18 cellular contexts compared by ENCODE assay signal in the genomic region with DNA sequence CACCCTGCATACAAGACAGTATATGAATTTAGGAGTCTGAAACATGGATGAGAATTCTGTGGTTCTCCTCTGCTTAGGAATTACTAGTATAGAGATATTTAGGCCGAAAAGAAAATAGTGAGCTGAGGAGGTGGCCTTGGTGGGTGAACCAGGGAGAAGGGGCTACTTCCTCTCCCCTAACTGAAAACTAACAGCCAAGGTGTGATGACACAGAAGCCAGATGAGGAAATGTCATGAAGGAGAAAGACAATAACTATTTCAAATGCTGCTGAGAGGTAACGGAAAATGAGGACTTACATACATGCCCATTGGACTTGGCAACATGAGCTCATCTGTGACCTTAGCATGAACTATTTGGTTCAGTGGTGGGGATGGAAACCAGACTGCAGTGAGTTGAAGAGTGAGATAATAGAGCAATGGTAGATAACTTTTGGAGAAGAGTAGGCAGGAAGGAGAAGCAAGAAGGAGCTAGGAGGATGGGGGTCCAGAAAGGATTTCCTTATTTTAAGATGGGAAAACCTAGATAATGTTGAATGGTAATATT.
DNase-seq lines count a peak whose midpoint lies in the region; ATAC-seq, FAIRE-seq and TF ChIP-seq lines count a peak whose summit lies in the region.
"Had no signal": no experiment of that assay in that cellular context is flagged by ENCODE, and none has a peak within 500 bp of the region (broad histone marks: within the 10 kb centered on the region; RNA-seq: fewer than 3 reads in every experiment).

No MANE protein-coding gene starts in this region.

- no peak for TF ChIP-seq POLR2A in GM12878 (IDR thresholded peaks at IDR 0.05; ENCODE audit: low read depth, low read length)

- in situ Hi-C loops in GM12878 (cut with MboI) = loop anchor here (5.0 kb wide), 2 partner anchors 312 to 357 kb away; no protein-coding TSS in a partner anchor

- no TSS peak for BruUV-seq in GM12878 (replicated peaks; lab: Mats Ljungman, UMichigan)

- TF ChIP-seq EP300 in GM12878 (IDR thresholded peaks at IDR 0.05; ENCODE audit: borderline replicate concordance in 1 of 2, control insufficient read depth in 1 of 2, low read depth in 2 of 2, low read length in 2 of 2) = 0 out of 4 replicates have a peak, but pooled peaks of 1 of the 2 experiments have one; percentile 12

- H3K4me3 ChIP-seq in GM12865 (ENCODE audit: low read depth, low read length) = no peak overlapping the region
- H3K4me3 ChIP-seq in GM12878 = no peak overlapping the region
- H3K4me3 ChIP-seq: suprapubic skin had no signal

- no peaks in the 10 kb centered on the region for H3K27me3 ChIP-seq in GM12878 (replicated peaks in 1 of 2; ENCODE audit: control insufficient read depth in 2 of 2, insufficient read depth in 2 of 2, low read length in 1 of 2)
- H3K27me3 ChIP-seq: suprapubic skin had no signal

- H3K27ac Mint-ChIP-seq in natural killer cell treated with Interleukin-12 subunit alpha and Interleukin-12 subunit beta and Interleukin-15 and Interleukin-18, amount 100 ng/mL, for 72 hours = peak overlapping the region; percentile 33 to 50

- CTCF ChIA-PET in GM12878 (lab: Yijun Ruan, JAX) = interaction anchor here (0.6 to 18.9 kb wide), 20 partner anchors 8 to 356 kb away, joined by 3 to 455 read pairs (median 4); partner anchors contain the start of gene HMG20A

- TF ChIP-seq CTCF in GM12865 (IDR thresholded peaks at IDR 0.05; ENCODE audit: insufficient read depth, low read depth, low read length, missing control alignments) (no peak), GM12878 (IDR thresholded peaks at IDR 0.05 in 2 of 3, conservative IDR thresholded peaks at IDR 0.05 in 1 of 3; ENCODE audit: control insufficient read depth in 2 of 3, extremely low read depth in 1 of 3, insufficient read depth in 1 of 3, low read depth in 3 of 3, low read length in 3 of 3) (no peak)

- H4K20me1 ChIP-seq in GM12878 (ENCODE audit: control insufficient read depth, insufficient read depth) = no peaks in the 10 kb centered on the region

- H3K9me3 ChIP-seq in GM12878 (replicated peaks; ENCODE audit: control insufficient read depth, insufficient read depth, low read length) = no peaks in the 10 kb centered on the region
- H3K9me3 ChIP-seq: SK-N-SH, suprapubic skin had no signal

- H3K36me3 ChIP-seq in GM12878 (ENCODE audit: control insufficient read depth in 2 of 2, insufficient read depth in 2 of 2, low read length in 1 of 2) = no peaks in the 10 kb centered on the region

- ATAC-seq in GM12878 (peak; percentile 5; the same call in 2 of the 3 replicates), HG02798 (IDR thresholded peaks at IDR 0.05; ENCODE audit: poor library complexity, unreplicated experiment) (no peak), GM19397 (IDR thresholded peaks at IDR 0.05; ENCODE audit: unreplicated experiment) (no peak)
- ATAC-seq in natural killer cell treated with Interleukin-12 subunit alpha and Interleukin-12 subunit beta and Interleukin-15 and Interleukin-18, amount 100 ng/mL, for 72 hours = no peak
- ATAC-seq: Panc1 had no signal

- no peak overlapping the region; the same call in 1 of the 2 replicates for H3K27ac ChIP-seq in GM12878 (ENCODE audit: control insufficient read depth, insufficient read depth)
- H3K27ac ChIP-seq: suprapubic skin had no signal

- no peak overlapping the region for H3K9ac ChIP-seq in GM12878 (ENCODE audit: control insufficient read depth, insufficient read depth, low read length)
- H3K9ac ChIP-seq: SK-N-SH had no signal

- H3K36me3 Mint-ChIP-seq in natural killer cell treated with Interleukin-12 subunit alpha and Interleukin-12 subunit beta and Interleukin-15 and Interleukin-18, amount 100 ng/mL, for 72 hours = no peaks in the 10 kb centered on the region

- intact Hi-C loops in GM12878 (cut with micrococcal nuclease; ENCODE audit: unreplicated experiment) = loop anchor here (5.0 to 10.0 kb wide), 2 partner anchors 201 to 447 kb away; partner anchors contain the start of gene LINGO1

- H3K9me3 Mint-ChIP-seq in natural killer cell treated with Interleukin-12 subunit alpha and Interleukin-12 subunit beta and Interleukin-15 and Interleukin-18, amount 100 ng/mL, for 72 hours = peaks cover 4% of the 10 kb centered on the region

- no peak for TF ChIP-seq RAD21 in GM12878 (IDR thresholded peaks at IDR 0.05; ENCODE audit: insufficient read depth, low read depth, low read length)

- H3K27me3 Mint-ChIP-seq in natural killer cell treated with Interleukin-12 subunit alpha and Interleukin-12 subunit beta and Interleukin-15 and Interleukin-18, amount 100 ng/mL, for 72 hours = no peaks in the 10 kb centered on the region

- peak overlapping the region; percentile 30 for H3K4me3 Mint-ChIP-seq in natural killer cell treated with Interleukin-12 subunit alpha and Interleukin-12 subunit beta and Interleukin-15 and Interleukin-18, amount 100 ng/mL, for 72 hours

- 60% methylated on average over 2 of the region's 2 CpGs for WGBS in GM12878 (ENCODE audit: insufficient coverage, insufficient replicate concordance, low lambda C conversion rate, missing lambda C conversion rate)

- POLR2A ChIA-PET in GM12878 (lab: Charles Lee) = interaction anchor here (0.8 to 1.3 kb wide), 7 partner anchors 9 to 358 kb away, joined by 3 to 7 read pairs (median 3); no protein-coding TSS in a partner anchor

- H3K4me2 ChIP-seq in GM12878 (ENCODE audit: control insufficient read depth, insufficient read depth) = 0 out of 2 replicates have a peak overlapping the region, but pooled peaks have one; percentile 1
- H3K4me2 ChIP-seq: SK-N-SH had no signal

- no peak overlapping the region for H2AFZ ChIP-seq in GM12878 (ENCODE audit: control insufficient read depth, low read depth, low read length)

- no peak for FAIRE-seq in GM12878 (lab: Jason Lieb, UNC)

- SMC1A ChIA-PET in GM12878 (lab: Charles Lee; ENCODE audit: uncharacterized antibody, unreplicated experiment) = interaction anchor here (0.9 to 15.7 kb wide), 23 partner anchors 6 to 446 kb away, joined by 3 to 365 read pairs (median 6); partner anchors contain the start of genes HMG20A and PEAK1

- H3K4me1 Mint-ChIP-seq in natural killer cell treated with Interleukin-12 subunit alpha and Interleukin-12 subunit beta and Interleukin-15 and Interleukin-18, amount 100 ng/mL, for 72 hours (ENCODE audit: low read depth in 2 of 2) = peaks cover 60 to 71% of the 10 kb centered on the region in 2 donors

- peak; percentile 9 for DNase-seq in GM12865 (ENCODE audit: low read depth)
- DNase-seq in MV-4-11 (lab: John Stamatoyannopoulos, UW) = peak; percentile 7
- no peak for DNase-seq in GM12878 (ENCODE audit: low read depth, low spot score)
- DNase-seq in natural killer cell treated with Interleukin-12 subunit alpha and Interleukin-12 subunit beta and Interleukin-15 and Interleukin-18, amount 100 ng/mL, for 72 hours (ENCODE audit: low spot score) = no peak
- DNase-seq in NCI-H1930 (lab: John Stamatoyannopoulos, UW) = no peak
- no peak for DNase-seq in islet precursor cell
- DNase-seq: Calu3; effector CD8-positive, alpha-beta T cell; IMR-90; NCI-H1048; NCI-H2107; nucleus accumbens; SK-N-SH; stimulated activated CD4-positive, alpha-beta T cell treated with anti-CD3 and anti-CD28 coated beads, Interleukin-2, amount 100 ng/mL, for 24 hours had no signal

- H3K79me2 ChIP-seq in GM12878 (ENCODE audit: control insufficient read depth, insufficient read depth, low read length) = no peaks in the 10 kb centered on the region

- peaks cover 74% of the 10 kb centered on the region for H3K4me1 ChIP-seq in GM12878 (ENCODE audit: control insufficient read depth, insufficient read depth, low read length)

- RAD21 ChIA-PET in GM12878 (lab: Charles Lee; ENCODE audit: unreplicated experiment) = interaction anchor here (0.9 to 15.0 kb wide), 12 partner anchors 11 to 359 kb away, joined by 3 to 286 read pairs (median 46); partner anchors contain the start of gene HMG20A

TF ChIP-seq in GM12878, 131 proteins besides CTCF, POLR2A, EP300 and RAD21:
- TF ChIP-seq MTA3 (IDR thresholded peaks at IDR 0.05; ENCODE audit: borderline replicate concordance, low read length) = no peak
- no peak for TF ChIP-seq ATF3 (IDR thresholded peaks at IDR 0.05; ENCODE audit: borderline replicate concordance, extremely low read depth, low read depth, low read length)
- TF ChIP-seq ATF7 (IDR thresholded peaks at IDR 0.05; ENCODE audit: low read depth) = peak; percentile 53; the same call in 1 of the 2 replicates
- TF ChIP-seq ETV6 (conservative IDR thresholded peaks at IDR 0.05 in 1 of 2, IDR thresholded peaks at IDR 0.05 in 1 of 2; ENCODE audit: borderline replicate concordance in 1 of 2, low read depth in 1 of 2) = peak in 1 of 2 experiments; percentile 57; a peak in 1 of 4 replicates
- TF ChIP-seq IKZF2 (IDR thresholded peaks at IDR 0.05) = peak; percentile 33 to 60; a peak in 2 of 4 replicates
- TF ChIP-seq RUNX3 (IDR thresholded peaks at IDR 0.05; ENCODE audit: low read length) = 0 out of 2 replicates have a peak, but pooled peaks have one; percentile 6
- TF ChIP-seq NFXL1 (IDR thresholded peaks at IDR 0.05; ENCODE audit: borderline replicate concordance) = no peak
- TF ChIP-seq IKZF1 (conservative IDR thresholded peaks at IDR 0.05) = 0 out of 2 replicates have a peak, but pooled peaks have one; percentile 43
- TF ChIP-seq KDM1A (IDR thresholded peaks at IDR 0.05; ENCODE audit: borderline replicate concordance) = no peak
- peak; percentile 24; the same call in 1 of the 2 replicates for TF ChIP-seq MTA2 (IDR thresholded peaks at IDR 0.05; ENCODE audit: low read depth)

Comparison
In these comparisons a context has a peak if more than half of its experiments do, and no peak if none do; other contexts are left out.
1. DNase-seq: peak in GM12865 (single experiment) and MV-4-11 (single experiment); none in GM12878 (single experiment), natural killer cell treated with Interleukin-12 subunit alpha and Interleukin-12 subunit beta and Interleukin-15 and Interleukin-18, amount 100 ng/mL, for 72 hours (single experiment), NCI-H1930 (0 of 2) and islet precursor cell (single experiment).